Comparison of ENCODE assay signal across 8 cellular contexts in genomic region chr12:109477185-109477962, GRCh38. TPM values are rescaled to one million over a fixed set of nuclear protein-coding genes. Genes with fewer than 3 reads are reported as not detected.
A peak's percentile ranks its signal among the peaks of the same experiment; 100 is the strongest.
DNase-seq lines count a peak whose midpoint lies in the region; ATAC-seq and TF ChIP-seq lines count a peak whose summit lies in the region.

A gene with protein sequence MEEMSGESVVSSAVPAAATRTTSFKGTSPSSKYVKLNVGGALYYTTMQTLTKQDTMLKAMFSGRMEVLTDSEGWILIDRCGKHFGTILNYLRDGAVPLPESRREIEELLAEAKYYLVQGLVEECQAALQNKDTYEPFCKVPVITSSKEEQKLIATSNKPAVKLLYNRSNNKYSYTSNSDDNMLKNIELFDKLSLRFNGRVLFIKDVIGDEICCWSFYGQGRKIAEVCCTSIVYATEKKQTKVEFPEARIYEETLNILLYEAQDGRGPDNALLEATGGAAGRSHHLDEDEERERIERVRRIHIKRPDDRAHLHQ (minus strand): TSS chr12:109477300. CDS start chr12:109477262, 38 bp downstream.
A gene with protein sequence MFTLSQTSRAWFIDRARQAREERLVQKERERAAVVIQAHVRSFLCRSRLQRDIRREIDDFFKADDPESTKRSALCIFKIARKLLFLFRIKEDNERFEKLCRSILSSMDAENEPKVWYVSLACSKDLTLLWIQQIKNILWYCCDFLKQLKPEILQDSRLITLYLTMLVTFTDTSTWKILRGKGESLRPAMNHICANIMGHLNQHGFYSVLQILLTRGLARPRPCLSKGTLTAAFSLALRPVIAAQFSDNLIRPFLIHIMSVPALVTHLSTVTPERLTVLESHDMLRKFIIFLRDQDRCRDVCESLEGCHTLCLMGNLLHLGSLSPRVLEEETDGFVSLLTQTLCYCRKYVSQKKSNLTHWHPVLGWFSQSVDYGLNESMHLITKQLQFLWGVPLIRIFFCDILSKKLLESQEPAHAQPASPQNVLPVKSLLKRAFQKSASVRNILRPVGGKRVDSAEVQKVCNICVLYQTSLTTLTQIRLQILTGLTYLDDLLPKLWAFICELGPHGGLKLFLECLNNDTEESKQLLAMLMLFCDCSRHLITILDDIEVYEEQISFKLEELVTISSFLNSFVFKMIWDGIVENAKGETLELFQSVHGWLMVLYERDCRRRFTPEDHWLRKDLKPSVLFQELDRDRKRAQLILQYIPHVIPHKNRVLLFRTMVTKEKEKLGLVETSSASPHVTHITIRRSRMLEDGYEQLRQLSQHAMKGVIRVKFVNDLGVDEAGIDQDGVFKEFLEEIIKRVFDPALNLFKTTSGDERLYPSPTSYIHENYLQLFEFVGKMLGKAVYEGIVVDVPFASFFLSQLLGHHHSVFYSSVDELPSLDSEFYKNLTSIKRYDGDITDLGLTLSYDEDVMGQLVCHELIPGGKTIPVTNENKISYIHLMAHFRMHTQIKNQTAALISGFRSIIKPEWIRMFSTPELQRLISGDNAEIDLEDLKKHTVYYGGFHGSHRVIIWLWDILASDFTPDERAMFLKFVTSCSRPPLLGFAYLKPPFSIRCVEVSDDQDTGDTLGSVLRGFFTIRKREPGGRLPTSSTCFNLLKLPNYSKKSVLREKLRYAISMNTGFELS (plus strand): TSS chr12:109477634. CDS start chr12:109483552, 5,918 bp downstream.

- peak; percentile 78 for DNase-seq in NCI-H1105 treated with DMSO at 0.1 percent for 48 hours (lab: John Stamatoyannopoulos, UW)
- DNase-seq in SKM-1 (lab: John Stamatoyannopoulos, UW; ENCODE audit: unreplicated experiment) = peak; percentile 15
- no peak for DNase-seq in glomerular endothelial cell (ENCODE audit: extremely low read depth, low read depth, low spot score)
- peak; percentile 93 for DNase-seq in osteoblast (ENCODE audit: insufficient read length, low spot score, missing footprints)

- H3K36me3 ChIP-seq in osteoblast (ENCODE audit: insufficient read depth, low read length) = peaks cover 17% of the 10 kb centered on the region

- no peaks in the 10 kb centered on the region for H3K36me3 Mint-ChIP-seq in activated naive CD4-positive, alpha-beta T cell treated with anti-CD3 and anti-CD28 coated beads, Interleukin-2, amount 50 U/mL, for 24 hours

- peaks cover 29% of the 10 kb centered on the region for H4K20me1 ChIP-seq in osteoblast (ENCODE audit: insufficient read depth, low read length)

- no peaks in the 10 kb centered on the region for H3K9me3 Mint-ChIP-seq in activated naive CD4-positive, alpha-beta T cell treated with anti-CD3 and anti-CD28 coated beads, Interleukin-2, amount 50 U/mL, for 24 hours

- peak within 1 kb of the TSS; percentile 99 for H3K4me3 ChIP-seq in osteoblast (ENCODE audit: insufficient read depth, low read length)

- peaks cover 38% of the 10 kb centered on the region for H3K4me1 ChIP-seq in osteoblast (ENCODE audit: insufficient read depth, low read length)

- H3K79me2 ChIP-seq in osteoblast (ENCODE audit: insufficient read depth, low read length) = peaks cover 88% of the 10 kb centered on the region

- no peaks in the 10 kb centered on the region for H3K27me3 Mint-ChIP-seq in activated naive CD4-positive, alpha-beta T cell treated with anti-CD3 and anti-CD28 coated beads, Interleukin-2, amount 50 U/mL, for 24 hours

- H3K27ac Mint-ChIP-seq in activated naive CD4-positive, alpha-beta T cell treated with anti-CD3 and anti-CD28 coated beads, Interleukin-2, amount 50 U/mL, for 24 hours = peak within 1 kb of the TSS; percentile 99

- peak within 1 kb of the TSS; percentile 99 for H3K27ac ChIP-seq in osteoblast (ENCODE audit: low read depth, low read length)
- H3K27ac ChIP-seq in temporal lobe (ENCODE audit: low read depth, low read length) = peak within 1 kb of the TSS; percentile 78

- H3K4me3 Mint-ChIP-seq in activated naive CD4-positive, alpha-beta T cell treated with anti-CD3 and anti-CD28 coated beads, Interleukin-2, amount 50 U/mL, for 24 hours = peak within 1 kb of the TSS; percentile 92

- TF ChIP-seq POLR2A in GM10847 (IDR thresholded peaks at IDR 0.05; ENCODE audit: extremely low read depth, insufficient read length) = peak; percentile 72

- peak within 1 kb of the TSS; percentile 99 for H3K4me2 ChIP-seq in osteoblast (ENCODE audit: insufficient read depth, low read length)

- H2AFZ ChIP-seq in osteoblast (ENCODE audit: low read length) = peak within 1 kb of the TSS; percentile 98

- no peaks in the 10 kb centered on the region for H3K9me3 ChIP-seq in osteoblast (ENCODE audit: low read depth, low read length)

- TF ChIP-seq CTCF in osteoblast (IDR thresholded peaks at IDR 0.05; ENCODE audit: extremely low read depth, low read depth, low read length) = no peak

- ATAC-seq in HG02678 (IDR thresholded peaks at IDR 0.05; ENCODE audit: unreplicated experiment) = peak; percentile 96

- no peaks in the 10 kb centered on the region for H3K27me3 ChIP-seq in osteoblast (ENCODE audit: insufficient read depth, low read length)

- H3K4me1 Mint-ChIP-seq in activated naive CD4-positive, alpha-beta T cell treated with anti-CD3 and anti-CD28 coated beads, Interleukin-2, amount 50 U/mL, for 24 hours = peaks cover 38% of the 10 kb centered on the region

RNA-seq across cellular contexts. Expression of the first gene that starts in this region (rescaled TPM):
- total RNA-seq in glomerular endothelial cell (67.3 and 86.2 TPM in 2 replicates), osteoblast (94.6 and 102 TPM in 2 replicates), temporal lobe (39.6 TPM)

RNA-seq across cellular contexts. Expression of the second gene that starts in this region (rescaled TPM):
- 59.6 and 68.2 TPM in 2 replicates for total RNA-seq in glomerular endothelial cell
- total RNA-seq in osteoblast = 34.8 and 40.9 TPM in 2 replicates
- 21.6 TPM for total RNA-seq in temporal lobe
